In genomic region chr21:38354231-38354630, GRCh38 we compare ENCODE assay signal across 29 cellular contexts.
"Had no signal": no experiment of that assay in that cellular context is flagged by ENCODE, and none has a peak within 500 bp of the region (broad histone marks: within the 10 kb centered on the region; RNA-seq: fewer than 3 reads in every experiment).

No MANE protein-coding gene starts in this region.

- H3K27ac ChIP-seq: adrenal gland, body of pancreas, breast epithelium, KMS-11, Peyer's patch, SJSA1 had no signal

- H3K9ac ChIP-seq: KMS-11, SK-N-SH had no signal

- H3K36me3 ChIP-seq: adrenal gland, breast epithelium, Peyer's patch, SJSA1 had no signal

- ATAC-seq: activated naive CD4-positive, alpha-beta T cell treated with anti-CD3 and anti-CD28 coated beads, Interleukin-2, amount 50 U/mL, for 72 hours; activated T-cell treated with anti-CD3 and anti-CD28 coated beads, Interleukin-2, amount 50 U/mL, for 4 hours; body of pancreas; PC-3 had no signal

- H3K4me2 ChIP-seq: KMS-11, SK-N-SH had no signal

- H3K27me3 ChIP-seq: adrenal gland, body of pancreas, breast epithelium, Peyer's patch, SJSA1 had no signal

- DNase-seq: activated CD4-positive, alpha-beta memory T cell treated with anti-CD3 and anti-CD28 coated beads for 36 hours; activated CD4-positive, alpha-beta T cell treated with anti-CD3 and anti-CD28 coated beads, Interleukin-2, amount 50 U/mL, for 1 hour; activated CD8-positive, alpha-beta memory T cell treated with anti-CD3 and anti-CD28 coated beads, Interleukin-2, amount 50 U/mL, for 4 hours; activated gamma-delta T cell treated with Interleukin-2 at 50 U/mL for 16 hours; activated naive CD4-positive, alpha-beta T cell treated with anti-CD3 and anti-CD28 coated beads for 36 hours; activated T-cell treated with anti-CD3 and anti-CD28 coated beads for 4 hours; activated T-cell treated with anti-CD3 and anti-CD28 coated beads, Interleukin-2, amount 50 U/mL, for 4 hours; adrenal gland; body of pancreas; MM.1S; MV-4-11; NCI-H1092; NCI-H1417; NCI-H187 treated with DMSO at 0.1 percent for 48 hours; NCI-H2081; NCI-H2171 treated with DMSO at 0.1 percent for 48 hours; NCI-H226; NCI-H446 treated with DMSO at 0.1 percent for 48 hours; NCI-H524 treated with DMSO at 0.1 percent for 48 hours; NK-92 treated with Interleukin-12 subunit alpha and Interleukin-12 subunit beta, amount 100 ng/mL, for 24 hours; PC-3; Peyer's patch; RPMI8226; SHP77 treated with DMSO at 0.1 percent for 48 hours; SK-N-SH had no signal

- H3K4me1 ChIP-seq: adrenal gland, body of pancreas, Peyer's patch had no signal

- H3K9me3 ChIP-seq: adrenal gland, body of pancreas, breast epithelium, Peyer's patch, SJSA1, SK-N-SH had no signal

- H3K4me3 ChIP-seq: adrenal gland, body of pancreas, breast epithelium, Peyer's patch, SJSA1 had no signal
